8 cellular contexts compared by ENCODE assay signal in genomic region chr2:67733517-67733916, GRCh38.
DNase-seq lines count a peak whose midpoint lies in the region; ATAC-seq, FAIRE-seq and TF ChIP-seq lines count a peak whose summit lies in the region.

No MANE protein-coding gene starts in this region.

- no peaks in the 10 kb centered on the region for H3K4me1 ChIP-seq in K562 (replicated peaks in 1 of 2; ENCODE audit: control insufficient read depth in 2 of 2, insufficient read depth in 2 of 2, low read length in 2 of 2)

- H3K36me3 ChIP-seq in K562 (ENCODE audit: control insufficient read depth, insufficient read depth, low read length), result no peaks in the 10 kb centered on the region

- TF ChIP-seq EP300 in K562 (IDR thresholded peaks at IDR 0.05; ENCODE audit: low read length), result no peak

- H3K9me1 ChIP-seq in K562 (ENCODE audit: control insufficient read depth, insufficient read depth, low read length), result no peaks in the 10 kb centered on the region

- H3K9me3 ChIP-seq in K562 (replicated peaks; ENCODE audit: control insufficient read depth, insufficient read depth, low read depth, low read length), result no peaks in the 10 kb centered on the region

- no peak for TF ChIP-seq POLR2A in K562 (conservative IDR thresholded peaks at IDR 0.05)

- H3K4me3 ChIP-seq in K562, result no peak overlapping the region

- no peaks in the 10 kb centered on the region for H4K20me1 ChIP-seq in K562 (replicated peaks; ENCODE audit: control insufficient read depth, insufficient read depth, low read length)

- POLR2A ChIA-PET in K562 (lab: Yijun Ruan, JAX), result interaction anchor here (0.7 kb wide), 1 partner anchor 1019 kb away, joined by 3 read pairs; no protein-coding TSS in a partner anchor

- no peak overlapping the region for H3K4me2 ChIP-seq in K562 (ENCODE audit: insufficient read depth, low read length)

- no peaks in the 10 kb centered on the region for H3K27me3 ChIP-seq in K562 (ENCODE audit: control insufficient read depth in 2 of 2, insufficient read depth in 2 of 2, low read length in 2 of 2)

- CTCF ChIA-PET in K562 (lab: Yijun Ruan, JAX; ENCODE audit: low intra/inter-chr PET ratio), result no interaction called here

- H3K79me2 ChIP-seq in K562 (ENCODE audit: control insufficient read depth, insufficient read depth, low read length), result no peaks in the 10 kb centered on the region

- peak in 2 of 3 experiments; percentile 1 to 24; a peak in 2 of 6 replicates for TF ChIP-seq CTCF in K562 (IDR thresholded peaks at IDR 0.05 in 2 of 3, conservative IDR thresholded peaks at IDR 0.05 in 1 of 3; ENCODE audit: insufficient read depth in 2 of 3, low read depth in 1 of 3, low read length in 3 of 3)

- no peak for FAIRE-seq in K562 (lab: Jason Lieb, UNC)

- peak; percentile 23 for DNase-seq in NCI-H748 (lab: John Stamatoyannopoulos, UW; ENCODE audit: unreplicated experiment)
- DNase-seq in NCI-H748 treated with DMSO at 0.1 percent for 48 hours (lab: John Stamatoyannopoulos, UW), result no peak
- DNase-seq in HT-29 (ENCODE audit: low spot score), result peak; percentile 46
- peak in 2 of 4 experiments; percentile 2 to 10 for DNase-seq in K562 (ENCODE audit: extremely low read depth in 1 of 4, low spot score in 3 of 4)
- peak; percentile 60 to 69 for DNase-seq in lung microvascular endothelial cell (ENCODE audit: low read depth in 2 of 2)

- no peak for TF ChIP-seq RAD21 in K562 (CRISPR knock-in tag; conservative IDR thresholded peaks at IDR 0.05 in 1 of 2, IDR thresholded peaks at IDR 0.05 in 1 of 2)

- 2% methylated on average over 3 of the region's 3 CpGs for WGBS in K562 (ENCODE audit: insufficient coverage, low coverage, missing lambda C conversion rate)

- intact Hi-C loops in K562 (cut with micrococcal nuclease), result loop anchor here (10.0 kb wide), 1 partner anchor 301 kb away; no protein-coding TSS in a partner anchor

- peak; percentile 51; the same call in 1 of the 3 replicates for ATAC-seq in K562
- no peak for ATAC-seq in GM21723 (IDR thresholded peaks at IDR 0.05; ENCODE audit: unreplicated experiment)
- no peak for ATAC-seq in HG02884 (IDR thresholded peaks at IDR 0.05; ENCODE audit: unreplicated experiment)
- no peak for ATAC-seq in GM19328 (IDR thresholded peaks at IDR 0.05; ENCODE audit: unreplicated experiment)

- in situ Hi-C loops in K562 (cut with MboI), result no loop called here

- H3K9ac ChIP-seq in K562 (ENCODE audit: insufficient read depth in 1 of 2, low read depth in 2 of 2, low read length in 2 of 2), result no peak overlapping the region

- H3K27ac ChIP-seq in K562 (ENCODE audit: extremely low read depth, low read depth, low read length), result no peak overlapping the region

- no TSS peak for BruUV-seq in K562 (replicated peaks; lab: Mats Ljungman, UMichigan)

- no peak overlapping the region for H2AFZ ChIP-seq in K562 (ENCODE audit: low read depth, low read length)

TF ChIP-seq in K562, 482 proteins besides CTCF, POLR2A, EP300 and RAD21:
- TF ChIP-seq HDAC3 (IDR thresholded peaks at IDR 0.05; ENCODE audit: borderline replicate concordance, partially characterized antibody) (no peak), MTA3 (IDR thresholded peaks at IDR 0.05; ENCODE audit: borderline replicate concordance) (no peak), JUND (IDR thresholded peaks at IDR 0.05; ENCODE audit: borderline replicate concordance, low read depth, low read length) (no peak), JUND (tag; IDR thresholded peaks at IDR 0.05; ENCODE audit: borderline replicate concordance, low read depth, low read length) (no peak), RBBP5 (IDR thresholded peaks at IDR 0.05; ENCODE audit: borderline replicate concordance, insufficient read depth, low read length, poor library complexity, severe bottlenecking) (no peak), ZNF143 (CRISPR knock-in tag; IDR thresholded peaks at IDR 0.05) (no peak)
TF ChIP-seq in K562: peak in this region for 0.
